In the genomic region with DNA sequence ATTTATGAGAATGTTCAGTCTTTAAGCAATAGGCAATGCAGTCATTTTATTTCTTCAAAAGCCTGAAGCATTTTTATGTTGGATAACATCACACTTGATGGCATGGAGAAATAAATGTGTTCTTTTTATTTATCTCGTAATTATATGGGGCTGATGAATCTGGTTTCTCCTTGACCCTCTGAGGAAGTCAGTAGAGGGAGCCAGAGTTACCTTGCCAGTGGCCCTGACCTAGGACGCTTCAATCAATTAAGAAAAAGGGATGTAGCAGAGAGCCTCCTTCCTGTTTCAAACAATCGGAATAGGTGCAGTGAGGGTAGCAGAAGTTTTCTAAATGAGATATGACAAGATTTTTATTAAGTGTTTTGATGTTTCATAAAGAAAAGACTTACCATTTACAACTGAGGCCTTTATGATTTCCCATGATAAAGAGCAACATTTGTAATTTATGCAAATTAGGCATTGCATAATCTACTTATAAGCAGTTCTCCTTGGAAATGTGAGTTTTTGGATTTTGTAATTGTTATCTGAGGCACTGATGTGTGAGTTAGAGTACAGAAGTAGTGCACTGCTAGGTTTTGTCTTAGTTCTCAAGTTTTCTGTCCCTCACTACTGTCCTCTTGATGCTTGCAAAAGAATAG, we compare ENCODE assay signal across 1 cellular context.
TF ChIP-seq lines count a peak whose summit lies in the region.

No MANE protein-coding gene starts in this region.

TF ChIP-seq in HCT116, 20 proteins besides CTCF, POLR2A, EP300 and RAD21 (continued from another document):
- TF ChIP-seq, protein P1, sequence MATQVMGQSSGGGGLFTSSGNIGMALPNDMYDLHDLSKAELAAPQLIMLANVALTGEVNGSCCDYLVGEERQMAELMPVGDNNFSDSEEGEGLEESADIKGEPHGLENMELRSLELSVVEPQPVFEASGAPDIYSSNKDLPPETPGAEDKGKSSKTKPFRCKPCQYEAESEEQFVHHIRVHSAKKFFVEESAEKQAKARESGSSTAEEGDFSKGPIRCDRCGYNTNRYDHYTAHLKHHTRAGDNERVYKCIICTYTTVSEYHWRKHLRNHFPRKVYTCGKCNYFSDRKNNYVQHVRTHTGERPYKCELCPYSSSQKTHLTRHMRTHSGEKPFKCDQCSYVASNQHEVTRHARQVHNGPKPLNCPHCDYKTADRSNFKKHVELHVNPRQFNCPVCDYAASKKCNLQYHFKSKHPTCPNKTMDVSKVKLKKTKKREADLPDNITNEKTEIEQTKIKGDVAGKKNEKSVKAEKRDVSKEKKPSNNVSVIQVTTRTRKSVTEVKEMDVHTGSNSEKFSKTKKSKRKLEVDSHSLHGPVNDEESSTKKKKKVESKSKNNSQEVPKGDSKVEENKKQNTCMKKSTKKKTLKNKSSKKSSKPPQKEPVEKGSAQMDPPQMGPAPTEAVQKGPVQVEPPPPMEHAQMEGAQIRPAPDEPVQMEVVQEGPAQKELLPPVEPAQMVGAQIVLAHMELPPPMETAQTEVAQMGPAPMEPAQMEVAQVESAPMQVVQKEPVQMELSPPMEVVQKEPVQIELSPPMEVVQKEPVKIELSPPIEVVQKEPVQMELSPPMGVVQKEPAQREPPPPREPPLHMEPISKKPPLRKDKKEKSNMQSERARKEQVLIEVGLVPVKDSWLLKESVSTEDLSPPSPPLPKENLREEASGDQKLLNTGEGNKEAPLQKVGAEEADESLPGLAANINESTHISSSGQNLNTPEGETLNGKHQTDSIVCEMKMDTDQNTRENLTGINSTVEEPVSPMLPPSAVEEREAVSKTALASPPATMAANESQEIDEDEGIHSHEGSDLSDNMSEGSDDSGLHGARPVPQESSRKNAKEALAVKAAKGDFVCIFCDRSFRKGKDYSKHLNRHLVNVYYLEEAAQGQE (IDR thresholded peaks at IDR 0.05; ENCODE audit: low read depth), result no peak
- no peak for TF ChIP-seq CEBPB (IDR thresholded peaks at IDR 0.05; ENCODE audit: low read depth)
